In genomic region chr6:87029711-87030314, GRCh38 we compare ENCODE assay signal across 8 cellular contexts.
DNase-seq lines count a peak whose midpoint lies in the region; ATAC-seq, FAIRE-seq and TF ChIP-seq lines count a peak whose summit lies in the region.

No MANE protein-coding gene starts in this region.

- H3K36me3 ChIP-seq in SK-N-MC (ENCODE audit: insufficient read depth, low read length) (no peaks in the 10 kb centered on the region), testis (ENCODE audit: low read depth, missing control alignments) (no peaks in the 10 kb centered on the region)

- H3K27me3 ChIP-seq in testis, result no peaks in the 10 kb centered on the region

- peak in 2 of 3 experiments; percentile 30 to 78 for TF ChIP-seq CTCF in testis (IDR thresholded peaks at IDR 0.05)

- DNase-seq in EH (ENCODE audit: low read depth) (peak; percentile 61), SK-N-MC (ENCODE audit: low read depth, low spot score) (peak; percentile 47), frontal cortex (ENCODE audit: low spot score in 2 of 2) (peak in 1 of 2 donors; percentile 20), testis (no peak), NCI-H187 treated with DMSO at 0.1 percent for 48 hours (lab: John Stamatoyannopoulos, UW) (no peak), DMS79 treated with DMSO at 0.1 percent for 48 hours (lab: John Stamatoyannopoulos, UW) (no peak)
- DNase-seq in Jurkat, Clone E6-1 (ENCODE audit: low read depth, low spot score), result peak; percentile 51

- no peak for TF ChIP-seq POLR2A in testis (IDR thresholded peaks at IDR 0.05)

- H3K9me3 ChIP-seq in SK-N-MC (ENCODE audit: low read depth, low read length), result no peaks in the 10 kb centered on the region
- no peaks in the 10 kb centered on the region for H3K9me3 ChIP-seq in testis

- H3K4me3 ChIP-seq in Jurkat, Clone E6-1 (ENCODE audit: low read length), result no peak overlapping the region
- H3K4me3 ChIP-seq in SK-N-MC, result no peak overlapping the region
- H3K4me3 ChIP-seq in testis, result no peak overlapping the region

- no peaks in the 10 kb centered on the region for H3K4me1 ChIP-seq in testis

- intact Hi-C loops in testis (cut with DNase I; ENCODE audit: low total_unique reads), result no loop called here

- WGBS in testis, 2 donors, result 73 to 79% methylated on average over 3 of the region's 3 CpGs

- FAIRE-seq in frontal cortex (lab: Jason Lieb, UNC), result peak; percentile 81

- no peak for ATAC-seq in HG02610 (IDR thresholded peaks at IDR 0.05; ENCODE audit: unreplicated experiment)

- H3K9ac ChIP-seq in SK-N-MC (ENCODE audit: insufficient read length), result no peak overlapping the region

- H3K27ac ChIP-seq in SK-N-MC, result no peak overlapping the region
- no peak overlapping the region for H3K27ac ChIP-seq in testis

Comparison
In these comparisons a context has a peak if more than half of its experiments do, and no peak if none do; other contexts are left out.
1. DNase-seq: peak in EH (single experiment), Jurkat, Clone E6-1 (single experiment) and SK-N-MC (single experiment); none in testis (single experiment), NCI-H187 treated with DMSO at 0.1 percent for 48 hours (single experiment) and DMS79 treated with DMSO at 0.1 percent for 48 hours (single experiment).